ENCODE assay signal across 15 cellular contexts in genomic region chr2:1648241-1649102, GRCh38.
DNase-seq lines count a peak whose midpoint lies in the region; ATAC-seq and TF ChIP-seq lines count a peak whose summit lies in the region.
"Had no signal": no experiment of that assay in that cellular context is flagged by ENCODE, and none has a peak within 500 bp of the region (broad histone marks: within the 10 kb centered on the region; RNA-seq: fewer than 3 reads in every experiment).

No MANE protein-coding gene starts in this region.

- H3F3A ChIP-seq in neural progenitor cell (ENCODE audit: low read depth) = no peaks in the 10 kb centered on the region

- no peaks in the 10 kb centered on the region for H4K20me1 ChIP-seq in neural progenitor cell (ENCODE audit: low read depth)

- TF ChIP-seq EP300 in upper lobe of left lung (IDR thresholded peaks at IDR 0.05) = no peak

- H3K36me3 Mint-ChIP-seq in endodermal cell (ENCODE audit: low read depth) = peaks cover 71% of the 10 kb centered on the region
- peaks cover 42% of the 10 kb centered on the region for H3K36me3 Mint-ChIP-seq in neural progenitor cell

- no peak for TF ChIP-seq POLR2A in upper lobe of left lung (IDR thresholded peaks at IDR 0.05)

- 95 to 98% methylated on average over 49 to 67 of the region's 67 CpGs for WGBS in endodermal cell (ENCODE audit: insufficient coverage in 1 of 2, insufficient read length in 1 of 2), 2 experiments
- 95 to 96% methylated on average over 58 to 66 of the region's 67 CpGs for WGBS in upper lobe of left lung, 2 donors

- H3K27me3 Mint-ChIP-seq in endodermal cell (ENCODE audit: insufficient read depth) (no peaks in the 10 kb centered on the region), neural progenitor cell (ENCODE audit: insufficient read depth, low read depth) (peaks cover 8% of the 10 kb centered on the region)

- peaks cover 62% of the 10 kb centered on the region for H3K36me3 ChIP-seq in endodermal cell (ENCODE audit: control insufficient read depth, insufficient read depth, low read length)
- H3K36me3 ChIP-seq in neural progenitor cell = no peaks in the 10 kb centered on the region
- H3K36me3 ChIP-seq in upper lobe of left lung = peaks cover 3 to 51% (median 20%) of the 10 kb centered on the region in 4 donors

- intact Hi-C loops in cardiac septum (cut with DNase I) (no loop called here), left cardiac atrium (cut with DNase I) (no loop called here)

- H2AFZ ChIP-seq in neural progenitor cell (replicated peaks) = no peak overlapping the region

- H3K4me2 ChIP-seq in neural progenitor cell = no peak overlapping the region

- H3K9me3 ChIP-seq in endodermal cell (ENCODE audit: control insufficient read depth, low read length) = no peaks in the 10 kb centered on the region
- H3K9me3 ChIP-seq in neural progenitor cell (ENCODE audit: low read depth) = no peaks in the 10 kb centered on the region
- no peaks in the 10 kb centered on the region for H3K9me3 ChIP-seq in upper lobe of left lung

- H3K9me3 Mint-ChIP-seq in endodermal cell (no peaks in the 10 kb centered on the region), neural progenitor cell (peaks cover 3% of the 10 kb centered on the region)
- H3K9me3 Mint-ChIP-seq: H9 had no signal

- H3K79me2 ChIP-seq in neural progenitor cell (ENCODE audit: low read depth) = no peaks in the 10 kb centered on the region

- no peak overlapping the region for H3K27ac Mint-ChIP-seq in endodermal cell
- peak overlapping the region; percentile 66 for H3K27ac Mint-ChIP-seq in neural progenitor cell

- H3K4me1 Mint-ChIP-seq in endodermal cell (no peaks in the 10 kb centered on the region), neural progenitor cell (peaks cover 7% of the 10 kb centered on the region)

- H3K4me3 Mint-ChIP-seq in endodermal cell (no peak overlapping the region), neural progenitor cell (no peak overlapping the region)
- H3K4me3 Mint-ChIP-seq: H9 had no signal

- H3K9ac ChIP-seq in endodermal cell (ENCODE audit: extremely low read depth, low read length, poor library complexity, severe bottlenecking) (no peak overlapping the region), neural progenitor cell (no peak overlapping the region)

- TF ChIP-seq CTCF in endodermal cell (conservative IDR thresholded peaks at IDR 0.05) (no peak), neural progenitor cell (IDR thresholded peaks at IDR 0.05) (no peak), upper lobe of left lung (IDR thresholded peaks at IDR 0.05) (no peak)

- ATAC-seq in left cardiac atrium (no peak), upper lobe of left lung (ENCODE audit: low FRiP score in 2 of 2) (no peak), GM21528 (IDR thresholded peaks at IDR 0.05; ENCODE audit: low FRiP score, unreplicated experiment) (no peak)

- H3K4me3 ChIP-seq in endodermal cell (ENCODE audit: low read length) (no peak overlapping the region), neural progenitor cell (no peak overlapping the region), upper lobe of left lung (no peak overlapping the region)

- no peak overlapping the region for H3K27ac ChIP-seq in endodermal cell (ENCODE audit: low read depth, low read length)
- no peak overlapping the region for H3K27ac ChIP-seq in neural progenitor cell
- H3K27ac ChIP-seq in upper lobe of left lung = no peak overlapping the region
- H3K27ac ChIP-seq: C4-2B had no signal

- no peaks in the 10 kb centered on the region for H3K27me3 ChIP-seq in endodermal cell (ENCODE audit: control insufficient read depth, insufficient read depth, low read length, poor library complexity, severe bottlenecking)
- no peaks in the 10 kb centered on the region for H3K27me3 ChIP-seq in neural progenitor cell
- no peaks in the 10 kb centered on the region for H3K27me3 ChIP-seq in upper lobe of left lung

- no peaks in the 10 kb centered on the region for H3K4me1 ChIP-seq in endodermal cell (ENCODE audit: control insufficient read depth, insufficient read depth, low read length)
- no peaks in the 10 kb centered on the region for H3K4me1 ChIP-seq in neural progenitor cell
- H3K4me1 ChIP-seq in upper lobe of left lung = peaks cover 12 to 24% (median 17%) of the 10 kb centered on the region in 4 donors

- DNase-seq in cardiac septum (ENCODE audit: low spot score) = peak; percentile 66
- DNase-seq in left cardiac atrium = no peak
- DNase-seq in endodermal cell = peak; percentile 41
- DNase-seq in neural progenitor cell (ENCODE audit: low spot score) = no peak
- peak; percentile 19 to 82 for DNase-seq in upper lobe of left lung
- no peak for DNase-seq in retina
- DNase-seq in NCI-H2029 (lab: John Stamatoyannopoulos, UW) = no peak
- DNase-seq: H9, Kasumi-1, NCI-H1417 treated with DMSO at 0.1 percent for 48 hours, NCI-H2029 treated with DMSO at 0.1 percent for 48 hours, NCI-H510A, NCI-H82 had no signal

Comparison
In these comparisons a context has a peak if more than half of its experiments do, and no peak if none do; other contexts are left out.
1. DNase-seq: peak in cardiac septum (single experiment), endodermal cell (single experiment) and upper lobe of left lung (2 of 2); none in left cardiac atrium (single experiment), neural progenitor cell (single experiment), retina (single experiment) and NCI-H2029 (single experiment).